Comparison of ENCODE assay signal across 1 cellular context in genomic region chr1:211942583-211942982, GRCh38.
TF ChIP-seq lines count a peak whose summit lies in the region.

No MANE protein-coding gene starts in this region.

TF ChIP-seq in neural cell, 6 proteins besides CTCF, POLR2A, EP300 and RAD21 (continued from another document):
- TF ChIP-seq REST (IDR thresholded peaks at IDR 0.05; ENCODE audit: borderline replicate concordance) (no peak), SMC3 (conservative IDR thresholded peaks at IDR 0.05; ENCODE audit: poor library complexity) (no peak), TAF1 (IDR thresholded peaks at IDR 0.05; ENCODE audit: low read depth) (no peak), POLR2AphosphoS5 (IDR thresholded peaks at IDR 0.05) (no peak)
